ENCODE assay signal across 20 cellular contexts in the genomic region with DNA sequence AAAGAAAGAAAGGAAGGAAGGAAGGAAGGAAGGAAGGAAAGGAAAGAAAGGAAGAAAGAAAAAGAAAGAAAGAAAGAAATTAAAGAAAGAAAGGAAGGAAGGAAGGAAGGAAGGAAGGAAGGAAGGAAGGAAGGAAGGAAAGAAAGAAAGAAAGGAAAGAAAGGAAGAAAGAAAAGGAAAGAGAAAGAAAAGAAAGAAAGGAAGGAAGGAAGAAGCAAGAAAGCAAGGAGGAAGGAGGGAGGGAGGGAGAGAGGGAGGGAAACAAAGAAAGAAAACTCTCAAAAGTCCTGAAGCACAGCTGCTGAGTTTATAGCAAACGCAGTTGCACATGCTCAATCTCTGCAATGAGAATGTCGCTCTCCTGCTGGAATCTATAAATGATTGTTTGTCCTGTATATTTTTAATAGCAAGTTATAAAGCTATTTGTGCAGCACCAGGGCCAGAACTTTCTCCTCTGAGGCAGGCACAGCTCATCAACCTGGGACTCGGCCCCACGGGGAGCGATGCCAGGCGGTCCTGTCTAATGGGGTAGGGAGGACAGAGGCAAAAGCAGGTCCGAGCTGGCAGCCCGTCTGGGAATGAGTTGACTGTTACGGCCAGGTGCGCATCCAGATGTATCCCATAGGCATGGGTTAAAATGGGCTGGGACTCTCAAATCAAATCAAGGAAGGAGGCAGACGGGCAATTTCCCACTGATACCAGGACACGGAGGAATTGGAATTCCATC.
A peak's percentile ranks its signal among the peaks of the same experiment; 100 is the strongest.
DNase-seq lines count a peak whose midpoint lies in the region; ATAC-seq, FAIRE-seq and TF ChIP-seq lines count a peak whose summit lies in the region.
"Had no signal": no experiment of that assay in that cellular context is flagged by ENCODE, and none has a peak within 500 bp of the region (broad histone marks: within the 10 kb centered on the region; RNA-seq: fewer than 3 reads in every experiment).

No MANE protein-coding gene starts in this region.

- TF ChIP-seq CTCF in A673 (conservative IDR thresholded peaks at IDR 0.05; ENCODE audit: low read depth, low read length) (no peak), PC-3 (conservative IDR thresholded peaks at IDR 0.05; ENCODE audit: low read depth, low read length) (no peak), GM12878 (IDR thresholded peaks at IDR 0.05 in 2 of 3, conservative IDR thresholded peaks at IDR 0.05 in 1 of 3; ENCODE audit: control insufficient read depth in 2 of 3, extremely low read depth in 1 of 3, insufficient read depth in 1 of 3, low read depth in 3 of 3, low read length in 3 of 3) (no peak)

- CTCF ChIA-PET in A673 (lab: Charles Lee), result no interaction called here
- CTCF ChIA-PET in PC-3 (lab: Charles Lee), result interaction anchor here (0.6 kb wide), 1 partner anchor 119 kb away, joined by 3 read pairs; no protein-coding TSS in a partner anchor
- CTCF ChIA-PET in GM12878 (lab: Yijun Ruan, JAX), result interaction anchor here (0.7 to 3.9 kb wide), 4 partner anchors 8 to 95 kb away, joined by 3 to 20 read pairs (median 6); no protein-coding TSS in a partner anchor

- H3K79me2 ChIP-seq in PC-3 (ENCODE audit: low read length) (no peaks in the 10 kb centered on the region), GM12878 (ENCODE audit: control insufficient read depth, insufficient read depth, low read length) (no peaks in the 10 kb centered on the region)
- H3K79me2 ChIP-seq: parathyroid adenoma had no signal

- WGBS in GM12878 (ENCODE audit: insufficient coverage, insufficient replicate concordance, low lambda C conversion rate, missing lambda C conversion rate), result 7% methylated on average over 12 of the region's 12 CpGs

- in situ Hi-C loops in GM12878 (cut with MboI), result no loop called here

- intact Hi-C loops in A673 (cut with micrococcal nuclease; ENCODE audit: unreplicated experiment), result no loop called here
- intact Hi-C loops in PC-3 (cut with micrococcal nuclease), result no loop called here
- intact Hi-C loops in GM12878 (cut with micrococcal nuclease; ENCODE audit: unreplicated experiment), result no loop called here

- H4K20me1 ChIP-seq in PC-3 (ENCODE audit: low read length), result no peaks in the 10 kb centered on the region
- no peaks in the 10 kb centered on the region for H4K20me1 ChIP-seq in GM12878 (ENCODE audit: control insufficient read depth, insufficient read depth)

- RAD21 ChIA-PET in GM12878 (lab: Charles Lee; ENCODE audit: unreplicated experiment), result no interaction called here

- SMC1A ChIA-PET in GM12878 (lab: Charles Lee; ENCODE audit: uncharacterized antibody, unreplicated experiment), result interaction anchor here (1.4 to 1.8 kb wide), 3 partner anchors 21 to 29 kb away, joined by 3 to 8 read pairs (median 7); no protein-coding TSS in a partner anchor

- H3K9me2 ChIP-seq in PC-3 (replicated peaks; ENCODE audit: low read length), result no peaks in the 10 kb centered on the region

- H3K9ac ChIP-seq in PC-3 (ENCODE audit: low read length), result no peak overlapping the region
- no peak overlapping the region for H3K9ac ChIP-seq in GM12878 (ENCODE audit: control insufficient read depth, insufficient read depth, low read length)
- H3K9ac ChIP-seq: parathyroid adenoma had no signal

- TF ChIP-seq RAD21 in GM12878 (IDR thresholded peaks at IDR 0.05; ENCODE audit: insufficient read depth, low read depth, low read length), result no peak

- POLR2A ChIA-PET in A673 (lab: Charles Lee; ENCODE audit: low non-redundant PET) (no interaction called here), PC-3 (lab: Charles Lee; ENCODE audit: unreplicated experiment) (no interaction called here), GM12878 (lab: Charles Lee) (no interaction called here)

- H3K36me3 ChIP-seq in A673 (ENCODE audit: insufficient read depth, low read length, poor library complexity, severe bottlenecking) (no peaks in the 10 kb centered on the region), PC-3 (ENCODE audit: low read depth, low read length) (no peaks in the 10 kb centered on the region), GM12878 (ENCODE audit: control insufficient read depth in 2 of 2, insufficient read depth in 2 of 2, low read length in 1 of 2) (no peaks in the 10 kb centered on the region)

- H3K9me3 ChIP-seq in A673 (ENCODE audit: low read depth, low read length, poor library complexity, severe bottlenecking) (no peaks in the 10 kb centered on the region), PC-3 (ENCODE audit: low read length) (no peaks in the 10 kb centered on the region), GM12878 (replicated peaks; ENCODE audit: control insufficient read depth, insufficient read depth, low read length) (peaks cover 1% of the 10 kb centered on the region; the same call in 1 of the 3 replicates)

- BruUV-seq in A673 (replicated peaks; lab: Mats Ljungman, UMichigan) (no TSS peak), PC-3 (replicated peaks; lab: Mats Ljungman, UMichigan) (no TSS peak), GM12878 (replicated peaks; lab: Mats Ljungman, UMichigan) (no TSS peak)

- ATAC-seq in GM19463 (IDR thresholded peaks at IDR 0.05; ENCODE audit: unreplicated experiment), result peak; percentile 3
- ATAC-seq in PC-3, result peak; percentile 24
- ATAC-seq in GM12878, result no peak
- no peak for ATAC-seq in HG02571 (IDR thresholded peaks at IDR 0.05; ENCODE audit: unreplicated experiment)
- ATAC-seq: sciatic nerve had no signal

- DNase-seq in A673 (ENCODE audit: low spot score) (peak; percentile 33), PC-3 (no peak), GM12878 (ENCODE audit: low read depth, low spot score) (no peak), NCI-H187 (lab: John Stamatoyannopoulos, UW) (no peak)
- no peak for DNase-seq in activated CD4-positive, CD25-positive, alpha-beta regulatory T cell treated with anti-CD3 and anti-CD28 coated beads, Interleukin-2, amount 50 U/mL, for 72 hours
- DNase-seq: activated effector memory CD4-positive, alpha-beta T cell treated with Interleukin-2 at 50 U/mL for 16 hours; activated naive CD8-positive, alpha-beta T cell treated with anti-CD3 and anti-CD28 coated beads, Interleukin-2, amount 10 ng/mL, durations not matched to agents 7 days and 5 days; central memory CD4-positive, alpha-beta T cell; glutamatergic neuron; KG1; NCI-H187 treated with DMSO at 0.1 percent for 48 hours; NCI-H526 treated with DMSO at 0.1 percent for 48 hours; T1000 had no signal

- TF ChIP-seq EP300 in GM12878 (IDR thresholded peaks at IDR 0.05; ENCODE audit: borderline replicate concordance in 1 of 2, control insufficient read depth in 1 of 2, low read depth in 2 of 2, low read length in 2 of 2), result no peak

- H3K4me1 ChIP-seq in A673 (ENCODE audit: insufficient read depth, low read length, poor library complexity, severe bottlenecking), result no peaks in the 10 kb centered on the region
- no peaks in the 10 kb centered on the region for H3K4me1 ChIP-seq in PC-3 (ENCODE audit: insufficient read depth, low read length)
- peaks cover 24% of the 10 kb centered on the region for H3K4me1 ChIP-seq in GM12878 (ENCODE audit: control insufficient read depth, insufficient read depth, low read length)
- H3K4me1 ChIP-seq: parathyroid adenoma had no signal

- FAIRE-seq in GM12878 (lab: Jason Lieb, UNC), result no peak
- FAIRE-seq: endothelial cell of umbilical vein had no signal

- H3K27ac ChIP-seq in A673 (ENCODE audit: low read depth, low read length, poor library complexity, severe bottlenecking) (no peak overlapping the region), PC-3 (ENCODE audit: low read length) (no peak overlapping the region), GM12878 (ENCODE audit: control insufficient read depth, insufficient read depth) (no peak overlapping the region)
- H3K27ac ChIP-seq: C4-2B, parathyroid adenoma had no signal

- no peak overlapping the region for H2AFZ ChIP-seq in PC-3 (ENCODE audit: low read length)
- no peak overlapping the region for H2AFZ ChIP-seq in GM12878 (ENCODE audit: control insufficient read depth, low read depth, low read length)
- H2AFZ ChIP-seq: parathyroid adenoma had no signal

- H3K4me2 ChIP-seq in PC-3 (ENCODE audit: low read length), result peak overlapping the region; percentile 28; the same call in 1 of the 2 replicates
- H3K4me2 ChIP-seq in GM12878 (ENCODE audit: control insufficient read depth, insufficient read depth), result peak overlapping the region; percentile 41; the same call in 1 of the 2 replicates

- H3K27me3 ChIP-seq in A673 (replicated peaks; ENCODE audit: insufficient read depth, low read depth, low read length, poor library complexity), result no peaks in the 10 kb centered on the region
- H3K27me3 ChIP-seq in PC-3 (ENCODE audit: low read length), result peaks cover 9% of the 10 kb centered on the region; the same call in 1 of the 2 replicates
- H3K27me3 ChIP-seq in GM12878 (replicated peaks in 1 of 2; ENCODE audit: control insufficient read depth in 2 of 2, insufficient read depth in 2 of 2, low read length in 1 of 2), result no peaks in the 10 kb centered on the region

- H3K4me3 ChIP-seq in A673 (ENCODE audit: low read depth, low read length, poor library complexity, severe bottlenecking) (no peak overlapping the region), PC-3 (ENCODE audit: low read length) (no peak overlapping the region), GM12878 (no peak overlapping the region)
- H3K4me3 ChIP-seq: lung had no signal

- no peaks in the 10 kb centered on the region for H3F3A ChIP-seq in PC-3 (ENCODE audit: low read length, unreplicated experiment)

- no peak for TF ChIP-seq POLR2A in GM12878 (IDR thresholded peaks at IDR 0.05; ENCODE audit: low read depth, low read length)

TF ChIP-seq in GM12878, 131 proteins besides CTCF, POLR2A, EP300 and RAD21 (continues in another document):
- TF ChIP-seq, protein P1, sequence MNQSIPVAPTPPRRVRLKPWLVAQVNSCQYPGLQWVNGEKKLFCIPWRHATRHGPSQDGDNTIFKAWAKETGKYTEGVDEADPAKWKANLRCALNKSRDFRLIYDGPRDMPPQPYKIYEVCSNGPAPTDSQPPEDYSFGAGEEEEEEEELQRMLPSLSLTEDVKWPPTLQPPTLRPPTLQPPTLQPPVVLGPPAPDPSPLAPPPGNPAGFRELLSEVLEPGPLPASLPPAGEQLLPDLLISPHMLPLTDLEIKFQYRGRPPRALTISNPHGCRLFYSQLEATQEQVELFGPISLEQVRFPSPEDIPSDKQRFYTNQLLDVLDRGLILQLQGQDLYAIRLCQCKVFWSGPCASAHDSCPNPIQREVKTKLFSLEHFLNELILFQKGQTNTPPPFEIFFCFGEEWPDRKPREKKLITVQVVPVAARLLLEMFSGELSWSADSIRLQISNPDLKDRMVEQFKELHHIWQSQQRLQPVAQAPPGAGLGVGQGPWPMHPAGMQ (IDR thresholded peaks at IDR 0.05; ENCODE audit: borderline replicate concordance), result no peak
- TF ChIP-seq SPI1 (IDR thresholded peaks at IDR 0.05; ENCODE audit: borderline replicate concordance, insufficient read depth, low read depth, low read length) (no peak), STAT1 (conservative IDR thresholded peaks at IDR 0.05) (no peak), SIN3A (IDR thresholded peaks at IDR 0.05; ENCODE audit: low read depth, low read length) (no peak), CHD4 (IDR thresholded peaks at IDR 0.05) (no peak), SUPT20H (IDR thresholded peaks at IDR 0.05; ENCODE audit: borderline replicate concordance, control insufficient read depth, low read depth, low read length) (no peak), SRF (IDR thresholded peaks at IDR 0.05; ENCODE audit: low read depth in 2 of 2, low read length in 2 of 2) (no peak)

Comparison
In these comparisons a context has a peak if more than half of its experiments do, and no peak if none do; other contexts are left out.
1. ATAC-seq: peak in GM19463 (single experiment) and PC-3 (single experiment); none in GM12878 (single experiment) and HG02571 (single experiment).